In the genomic region with DNA sequence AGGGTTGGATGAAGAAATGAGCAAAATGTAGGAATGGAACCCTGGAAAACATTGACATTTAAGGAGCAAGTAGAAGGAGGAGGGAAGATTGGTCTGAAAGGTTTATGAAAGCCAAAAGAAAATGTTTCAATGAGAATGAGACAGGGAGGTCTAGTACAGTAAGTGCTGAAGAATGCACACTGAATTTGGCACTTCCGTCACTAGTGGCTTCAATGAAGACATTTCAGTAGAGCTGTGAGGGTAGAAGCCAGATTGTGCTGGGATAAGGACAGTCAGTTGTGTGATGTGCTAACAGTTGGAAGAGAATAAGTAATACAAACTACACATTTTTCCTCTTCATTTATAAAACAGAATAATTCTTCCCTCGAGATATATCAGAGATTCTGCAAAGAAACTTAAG, we compare ENCODE assay signal across 20 cellular contexts. TPM values are rescaled to one million over a fixed set of nuclear protein-coding genes. Genes with fewer than 3 reads are reported as not detected.
DNase-seq lines count a peak whose midpoint lies in the region; ATAC-seq lines count a peak whose summit lies in the region.
"Had no signal": no experiment of that assay in that cellular context is flagged by ENCODE, and none has a peak within 500 bp of the region (broad histone marks: within the 10 kb centered on the region; RNA-seq: fewer than 3 reads in every experiment).

No MANE protein-coding gene starts in this region.

- H2BK5ac ChIP-seq in mesendoderm (ENCODE audit: low read length): no peak overlapping the region

- H3K27ac Mint-ChIP-seq in activated CD4-positive, alpha-beta memory T cell treated with anti-CD3 and anti-CD28 coated beads, Interleukin-2, amount 10 ng/mL, durations not matched to agents 7 days and 5 days: peak overlapping the region; percentile 22
- no peak overlapping the region for H3K27ac Mint-ChIP-seq in activated CD4-positive, alpha-beta memory T cell treated with anti-CD3 and anti-CD28 coated beads for 36 hours
- peak overlapping the region; percentile 52 to 92 (median 88) for H3K27ac Mint-ChIP-seq in naive thymus-derived CD8-positive, alpha-beta T cell

- H3K79me2 ChIP-seq in Karpas-422 (ENCODE audit: low read length) (peaks cover 11% of the 10 kb centered on the region), mesendoderm (ENCODE audit: control insufficient read depth, insufficient read depth, low read length) (no peaks in the 10 kb centered on the region)

- H3K56ac ChIP-seq in mesendoderm (ENCODE audit: low read length): no peak overlapping the region

- H2AFZ ChIP-seq in Karpas-422 (ENCODE audit: low read length): no peak overlapping the region

- no peak overlapping the region for H2BK120ac ChIP-seq in mesendoderm (ENCODE audit: low read depth, low read length)

- ATAC-seq in naive thymus-derived CD8-positive, alpha-beta T cell: no peak
- ATAC-seq in GM21423 (IDR thresholded peaks at IDR 0.05; ENCODE audit: unreplicated experiment): no peak

- peaks cover 37% of the 10 kb centered on the region for H3K4me1 Mint-ChIP-seq in activated CD4-positive, alpha-beta memory T cell treated with anti-CD3 and anti-CD28 coated beads, Interleukin-2, amount 10 ng/mL, durations not matched to agents 7 days and 5 days
- H3K4me1 Mint-ChIP-seq in activated CD4-positive, alpha-beta memory T cell treated with anti-CD3 and anti-CD28 coated beads for 36 hours (ENCODE audit: low read depth): peaks cover 39% of the 10 kb centered on the region
- peaks cover 26 to 51% (median 50%) of the 10 kb centered on the region in 4 donors for H3K4me1 Mint-ChIP-seq in naive thymus-derived CD8-positive, alpha-beta T cell

- DNase-seq in activated CD4-positive, alpha-beta memory T cell treated with anti-CD3 and anti-CD28 coated beads, Interleukin-2, amount 10 ng/mL, durations not matched to agents 7 days and 5 days: no peak
- no peak for DNase-seq in activated CD4-positive, alpha-beta memory T cell treated with anti-CD3 and anti-CD28 coated beads for 36 hours
- DNase-seq in Karpas-422 (no peak), astrocyte of the hippocampus (ENCODE audit: low read depth, low spot score) (peak; percentile 50), mesendoderm (no peak), posterior vena cava (ENCODE audit: low spot score) (no peak)
- no peak for DNase-seq in naive thymus-derived CD8-positive, alpha-beta T cell
- DNase-seq: activated CD4-positive, CD25-positive, alpha-beta regulatory T cell; DND-41; NCI-H2029 treated with DMSO at 0.1 percent for 48 hours; NCI-H524; Right ventricle myocardium superior; stimulated activated CD4-positive, alpha-beta T cell treated with anti-CD3 and anti-CD28 coated beads, Interleukin-15, amount 100 ng/mL, for 24 hours; stomach had no signal

- H3K9me3 ChIP-seq in Karpas-422 (ENCODE audit: low read length): no peaks in the 10 kb centered on the region
- H3K9me3 ChIP-seq: stomach had no signal

- H3K4me3 Mint-ChIP-seq in activated CD4-positive, alpha-beta memory T cell treated with anti-CD3 and anti-CD28 coated beads, Interleukin-2, amount 10 ng/mL, durations not matched to agents 7 days and 5 days: no peak overlapping the region
- H3K4me3 Mint-ChIP-seq in activated CD4-positive, alpha-beta memory T cell treated with anti-CD3 and anti-CD28 coated beads for 36 hours: no peak overlapping the region
- H3K4me3 Mint-ChIP-seq in naive thymus-derived CD8-positive, alpha-beta T cell: peak overlapping the region in 2 of 10 donors; percentile 1 to 8
- H3K4me3 Mint-ChIP-seq: T-helper 1 cell treated with Interleukin-12 subunit alpha and Interleukin-12 subunit beta and Interleukin-4 antibody, amounts not matched to agents 30 μg/mL and 1 μg/mL, for 36 hours had no signal

- no peak overlapping the region for H3K18ac ChIP-seq in mesendoderm (ENCODE audit: low read length)

- H4K20me1 ChIP-seq in Karpas-422 (ENCODE audit: insufficient read depth, low read depth, low read length): 0 out of 2 replicates have a peak, but pooled peaks cover 4% of the 10 kb centered on the region

- H2BK15ac ChIP-seq in mesendoderm (replicated peaks; ENCODE audit: low read depth): no peak overlapping the region

- H3K27ac ChIP-seq in Karpas-422 (ENCODE audit: low read length): 0 out of 2 replicates have a peak overlapping the region, but pooled peaks have one; percentile 33
- H3K27ac ChIP-seq in mesendoderm (ENCODE audit: low read depth, low read length): no peak overlapping the region
- H3K27ac ChIP-seq: stomach had no signal

- H3K4me2 ChIP-seq in Karpas-422 (ENCODE audit: low read depth, low read length, poor library complexity, severe bottlenecking): no peak overlapping the region
- no peak overlapping the region for H3K4me2 ChIP-seq in mesendoderm (ENCODE audit: low read length)

- no peaks in the 10 kb centered on the region for H3K27me3 Mint-ChIP-seq in activated CD4-positive, alpha-beta memory T cell treated with anti-CD3 and anti-CD28 coated beads, Interleukin-2, amount 10 ng/mL, durations not matched to agents 7 days and 5 days
- H3K27me3 Mint-ChIP-seq in activated CD4-positive, alpha-beta memory T cell treated with anti-CD3 and anti-CD28 coated beads for 36 hours: no peaks in the 10 kb centered on the region
- no peaks in the 10 kb centered on the region for H3K27me3 Mint-ChIP-seq in naive thymus-derived CD8-positive, alpha-beta T cell

- peaks cover 72% of the 10 kb centered on the region for H3K36me3 Mint-ChIP-seq in activated CD4-positive, alpha-beta memory T cell treated with anti-CD3 and anti-CD28 coated beads, Interleukin-2, amount 10 ng/mL, durations not matched to agents 7 days and 5 days (ENCODE audit: low read depth)
- peaks cover 58% of the 10 kb centered on the region for H3K36me3 Mint-ChIP-seq in activated CD4-positive, alpha-beta memory T cell treated with anti-CD3 and anti-CD28 coated beads for 36 hours
- H3K36me3 Mint-ChIP-seq in naive thymus-derived CD8-positive, alpha-beta T cell: peaks cover 19 to 77% (median 48%) of the 10 kb centered on the region in 3 donors

- WGBS in mesendoderm (ENCODE audit: extremely low coverage, insufficient coverage, low lambda C conversion rate): no CpG with 5 or more reads among the region's 2 CpGs

- H4K8ac ChIP-seq in mesendoderm (ENCODE audit: low read depth, low read length): no peak overlapping the region

- H4K5ac ChIP-seq in mesendoderm (ENCODE audit: low read length): no peak overlapping the region

- no peak overlapping the region for H2AK5ac ChIP-seq in mesendoderm (ENCODE audit: low read length)

- no peak overlapping the region for H3K4ac ChIP-seq in mesendoderm (ENCODE audit: low read depth, low read length)

- H3K9ac ChIP-seq in Karpas-422 (ENCODE audit: low read length): no peak overlapping the region
- H3K9ac ChIP-seq in mesendoderm (ENCODE audit: low read length): no peak overlapping the region

- no peaks in the 10 kb centered on the region for H3K9me2 ChIP-seq in Karpas-422 (replicated peaks; ENCODE audit: insufficient read depth, low read length)

- no peaks in the 10 kb centered on the region for H3K27me3 ChIP-seq in Karpas-422 (ENCODE audit: low read length)
- no peaks in the 10 kb centered on the region for H3K27me3 ChIP-seq in mesendoderm (ENCODE audit: insufficient read depth, low read length, poor library complexity)
- H3K27me3 ChIP-seq: stomach had no signal

- H3K4me3 ChIP-seq in Karpas-422 (ENCODE audit: low read length) (no peak overlapping the region), mesendoderm (ENCODE audit: low read length) (no peak overlapping the region)
- H3K4me3 ChIP-seq: stomach had no signal

- intact Hi-C loops in activated CD4-positive, alpha-beta memory T cell treated with anti-CD3 and anti-CD28 coated beads for 36 hours (cut with micrococcal nuclease): no loop called here
- intact Hi-C loops in posterior vena cava (cut with DNase I): no loop called here

- no peaks in the 10 kb centered on the region for H3K9me3 Mint-ChIP-seq in activated CD4-positive, alpha-beta memory T cell treated with anti-CD3 and anti-CD28 coated beads, Interleukin-2, amount 10 ng/mL, durations not matched to agents 7 days and 5 days
- no peaks in the 10 kb centered on the region for H3K9me3 Mint-ChIP-seq in activated CD4-positive, alpha-beta memory T cell treated with anti-CD3 and anti-CD28 coated beads for 36 hours
- H3K9me3 Mint-ChIP-seq in naive thymus-derived CD8-positive, alpha-beta T cell: no peaks in the 10 kb centered on the region
- H3K9me3 Mint-ChIP-seq: T-helper 1 cell treated with Interleukin-12 subunit alpha and Interleukin-12 subunit beta and Interleukin-4 antibody, amounts not matched to agents 30 μg/mL and 1 μg/mL, for 36 hours had no signal

- H3K79me1 ChIP-seq in mesendoderm (ENCODE audit: low read length): no peaks in the 10 kb centered on the region

- no peak overlapping the region for H3K23ac ChIP-seq in mesendoderm (ENCODE audit: low read length)

- CTCF ChIA-PET in activated CD4-positive, alpha-beta memory T cell treated with anti-CD3 and anti-CD28 coated beads, Interleukin-2, amount 10 ng/mL, durations not matched to agents 7 days and 5 days (lab: Charles Lee): no interaction called here
- CTCF ChIA-PET in activated CD4-positive, alpha-beta memory T cell treated with anti-CD3 and anti-CD28 coated beads for 36 hours (lab: Charles Lee): interaction anchor here (0.6 kb wide), 1 partner anchor 41 kb away, joined by 3 read pairs; no protein-coding TSS in a partner anchor

- H3K4me1 ChIP-seq in Karpas-422 (ENCODE audit: low read length): peaks cover 2% of the 10 kb centered on the region; the same call in 1 of the 2 replicates
- H3K4me1 ChIP-seq in mesendoderm (ENCODE audit: control insufficient read depth, low read depth, low read length): no peaks in the 10 kb centered on the region
- H3K4me1 ChIP-seq: stomach had no signal

- H3K36me3 ChIP-seq in Karpas-422 (ENCODE audit: insufficient read depth, low read length) (peaks cover 48% of the 10 kb centered on the region), mesendoderm (ENCODE audit: control insufficient read depth, insufficient read depth, low read length) (no peaks in the 10 kb centered on the region)

- POLR2A ChIA-PET in activated CD4-positive, alpha-beta memory T cell treated with anti-CD3 and anti-CD28 coated beads, Interleukin-2, amount 10 ng/mL, durations not matched to agents 7 days and 5 days (lab: Charles Lee): interaction anchor here (1.2 to 3.1 kb wide), 2 partner anchors 13 to 17 kb away, joined by 3 to 14 read pairs; a partner anchor contains a TSS
- POLR2A ChIA-PET in activated CD4-positive, alpha-beta memory T cell treated with anti-CD3 and anti-CD28 coated beads for 36 hours (lab: Charles Lee): no interaction called here
- POLR2A ChIA-PET in naive thymus-derived CD8-positive, alpha-beta T cell (lab: Charles Lee): interaction anchor here (11.8 kb wide), 1 partner anchor 16 kb away, joined by 189 read pairs; a partner anchor contains a TSS

RNA-seq across cellular contexts. Expression of a gene that starts 17.1 kb away (rescaled TPM):
- total RNA-seq in activated CD4-positive, alpha-beta memory T cell treated with anti-CD3 and anti-CD28 coated beads, Interleukin-2, amount 10 ng/mL, durations not matched to agents 7 days and 5 days: 10 to 100 TPM; 26.3 to 28.6 TPM
- 10 to 100 TPM; 19.6 to 24.9 TPM for total RNA-seq in activated CD4-positive, alpha-beta memory T cell treated with anti-CD3 and anti-CD28 coated beads for 36 hours
- 51.8 and 87.8 TPM in 2 replicates for total RNA-seq in Karpas-422 (2014; rRNA removed; shearing (Covaris generic); ENCODE audit: low replicate concordance)
- 100 to 1,000 TPM; 154 to 166 TPM for total RNA-seq in naive thymus-derived CD8-positive, alpha-beta T cell
- 100 to 1,000 TPM in 2 of 3 donors, 10 to 100 TPM in 1; 82.2 to 116 (median 103) TPM for polyA plus RNA-seq in naive thymus-derived CD8-positive, alpha-beta T cell
- polyA plus RNA-seq in mesendoderm (2013, experiment 1 of 2): 8.5 TPM
- 8.4 TPM for polyA plus RNA-seq in mesendoderm (2013, experiment 2 of 2)
- total RNA-seq in posterior vena cava: 1 to 10 TPM; 9.4 to 9.8 TPM

RNA-seq across cellular contexts. Expression of a gene that starts 38.7 kb away (rescaled TPM):
- total RNA-seq in activated CD4-positive, alpha-beta memory T cell treated with anti-CD3 and anti-CD28 coated beads, Interleukin-2, amount 10 ng/mL, durations not matched to agents 7 days and 5 days: not detected
- not detected for total RNA-seq in activated CD4-positive, alpha-beta memory T cell treated with anti-CD3 and anti-CD28 coated beads for 36 hours
- total RNA-seq in Karpas-422 (2014; rRNA removed; shearing (Covaris generic); ENCODE audit: low replicate concordance): not detected in 2 replicates
- total RNA-seq in naive thymus-derived CD8-positive, alpha-beta T cell: not detected
- not detected for polyA plus RNA-seq in naive thymus-derived CD8-positive, alpha-beta T cell
- polyA plus RNA-seq in mesendoderm (2013, experiment 1 of 2): not detected
- polyA plus RNA-seq in mesendoderm (2013, experiment 2 of 2): not detected
- total RNA-seq in posterior vena cava: not detected
- total RNA-seq: cerebellum, frontal cortex, mononuclear cell, Right ventricle myocardium superior, stomach, urinary bladder had no signal
- polyA plus RNA-seq: stomach, urinary bladder had no signal

RNA-seq across cellular contexts. Expression of a gene that starts 52.6 kb away (rescaled TPM):
- 1 to 10 TPM; 3.0 to 3.7 TPM for total RNA-seq in activated CD4-positive, alpha-beta memory T cell treated with anti-CD3 and anti-CD28 coated beads, Interleukin-2, amount 10 ng/mL, durations not matched to agents 7 days and 5 days
- total RNA-seq in activated CD4-positive, alpha-beta memory T cell treated with anti-CD3 and anti-CD28 coated beads for 36 hours: 1 to 10 TPM; 3.3 to 3.9 TPM
- not detected in 2 replicates for total RNA-seq in Karpas-422 (2014; rRNA removed; shearing (Covaris generic); ENCODE audit: low replicate concordance)
- total RNA-seq in naive thymus-derived CD8-positive, alpha-beta T cell: under 1 TPM in 1 of 2 experiments, not detected in 1; 0.21 TPM
- under 1 TPM; 0.19 to 0.65 (median 0.26) TPM for polyA plus RNA-seq in naive thymus-derived CD8-positive, alpha-beta T cell
- 0.63 TPM for polyA plus RNA-seq in mesendoderm (2013, experiment 1 of 2)
- 0.55 TPM for polyA plus RNA-seq in mesendoderm (2013, experiment 2 of 2)
- not detected for total RNA-seq in posterior vena cava
- total RNA-seq: cerebellum, Right ventricle myocardium superior, urinary bladder had no signal
